8 cellular contexts compared by ENCODE assay signal in genomic region chr17:41338961-41339485, GRCh38. TPM values are rescaled to one million over a fixed set of nuclear protein-coding genes. Genes with fewer than 3 reads are reported as not detected.
DNase-seq lines count a peak whose midpoint lies in the region; ATAC-seq and TF ChIP-seq lines count a peak whose summit lies in the region.

No MANE protein-coding gene starts in this region.

- ATAC-seq in stimulated activated naive CD8-positive, alpha-beta T cell treated with anti-CD3 and anti-CD28 coated beads, Interleukin-15, amount 100 ng/mL, for 72 hours, result peak; percentile 75

- DNase-seq in activated naive CD4-positive, alpha-beta T cell treated with Interleukin-2 at 50 U/mL for 16 hours, result peak; percentile 41
- DNase-seq in activated naive CD4-positive, alpha-beta T cell (lab: John Stamatoyannopoulos, UW), result no peak
- peak; percentile 21 for DNase-seq in RPMI7951 (ENCODE audit: low read depth)
- DNase-seq in epithelial cell of esophagus (ENCODE audit: low read depth), result peak; percentile 94
- DNase-seq in stimulated activated naive CD8-positive, alpha-beta T cell treated with anti-CD3 and anti-CD28 coated beads, Interleukin-15, amount 100 ng/mL, for 72 hours, result peak; percentile 43 to 57
- DNase-seq in amniotic stem cell (lab: John Stamatoyannopoulos, UW), result no peak
- DNase-seq in SHP77 (lab: John Stamatoyannopoulos, UW), result no peak
- no peak for DNase-seq in EL

- peaks cover 8 to 11% of the 10 kb centered on the region in 2 donors for H3K9me3 Mint-ChIP-seq in stimulated activated naive CD8-positive, alpha-beta T cell treated with anti-CD3 and anti-CD28 coated beads, Interleukin-15, amount 100 ng/mL, for 72 hours

- peak overlapping the region; percentile 21 to 25 for H3K4me3 Mint-ChIP-seq in stimulated activated naive CD8-positive, alpha-beta T cell treated with anti-CD3 and anti-CD28 coated beads, Interleukin-15, amount 100 ng/mL, for 72 hours

- no peaks in the 10 kb centered on the region for H3K27me3 Mint-ChIP-seq in stimulated activated naive CD8-positive, alpha-beta T cell treated with anti-CD3 and anti-CD28 coated beads, Interleukin-15, amount 100 ng/mL, for 72 hours

- H3K27ac Mint-ChIP-seq in stimulated activated naive CD8-positive, alpha-beta T cell treated with anti-CD3 and anti-CD28 coated beads, Interleukin-15, amount 100 ng/mL, for 72 hours, result peak overlapping the region; percentile 30 to 84

- H3K4me3 ChIP-seq in epithelial cell of esophagus (ENCODE audit: low read length), result no peak overlapping the region

- H3K4me1 Mint-ChIP-seq in stimulated activated naive CD8-positive, alpha-beta T cell treated with anti-CD3 and anti-CD28 coated beads, Interleukin-15, amount 100 ng/mL, for 72 hours, result peaks cover 66% of the 10 kb centered on the region

- TF ChIP-seq CTCF in epithelial cell of esophagus (IDR thresholded peaks at IDR 0.05; ENCODE audit: insufficient read depth, low read depth, low read length, missing control alignments), result no peak

RNA-seq across cellular contexts. Expression of gene KRT33A, which starts 11.6 kb away (rescaled TPM):
- total RNA-seq in RPMI7951 (2014; rRNA removed; shearing (Covaris generic)), result not detected in 2 replicates

RNA-seq across cellular contexts. Expression of gene KRTAP17-1, which starts 23.5 kb away (rescaled TPM):
- not detected in 2 replicates for total RNA-seq in RPMI7951 (2014; rRNA removed; shearing (Covaris generic))

RNA-seq across cellular contexts. Expression of gene KRTAP16-1, which starts 29.9 kb away (rescaled TPM):
- total RNA-seq in RPMI7951 (2014; rRNA removed; shearing (Covaris generic)), result not detected in 2 replicates

RNA-seq across cellular contexts. Expression of gene KRT33B, which starts 30.6 kb away (rescaled TPM):
- total RNA-seq in RPMI7951 (2014; rRNA removed; shearing (Covaris generic)), result 0.24 TPM in 1 of 2 replicates, not detected in the other

RNA-seq across cellular contexts. Expression of gene KRTAP29-1, which starts 36.4 kb away (rescaled TPM):
- total RNA-seq in RPMI7951 (2014; rRNA removed; shearing (Covaris generic)), result not detected in 2 replicates

Comparison
In these comparisons a context has a peak if more than half of its experiments do, and no peak if none do; other contexts are left out.
1. DNase-seq: peak in activated naive CD4-positive, alpha-beta T cell treated with Interleukin-2 at 50 U/mL for 16 hours (single experiment), RPMI7951 (single experiment), epithelial cell of esophagus (single experiment) and stimulated activated naive CD8-positive, alpha-beta T cell treated with anti-CD3 and anti-CD28 coated beads, Interleukin-15, amount 100 ng/mL, for 72 hours (2 of 2); none in activated naive CD4-positive, alpha-beta T cell (0 of 4), amniotic stem cell (single experiment), SHP77 (0 of 2) and EL (single experiment).